ENCODE assay signal across 8 cellular contexts in genomic region chr9:37747271-37747753, GRCh38. TPM values are rescaled to one million over a fixed set of nuclear protein-coding genes. Genes with fewer than 3 reads are reported as not detected.
DNase-seq lines count a peak whose midpoint lies in the region; ATAC-seq and TF ChIP-seq lines count a peak whose summit lies in the region.

No MANE protein-coding gene starts in this region.

- no peaks in the 10 kb centered on the region for H3K9me3 ChIP-seq in WERI-Rb-1 (ENCODE audit: severe bottlenecking)

- no peaks in the 10 kb centered on the region for H3K27me3 ChIP-seq in WERI-Rb-1 (ENCODE audit: insufficient read depth, low read depth, severe bottlenecking)

- DNase-seq in DMS53 treated with DMSO at 0.1 percent for 48 hours (lab: John Stamatoyannopoulos, UW; ENCODE audit: unreplicated experiment) (peak; percentile 24), H4 (ENCODE audit: low spot score) (peak; percentile 75), NCI-H2029 (lab: John Stamatoyannopoulos, UW) (peak; percentile 20), WERI-Rb-1 (peak; percentile 71), caudate nucleus (lab: John Stamatoyannopoulos, UW) (peak in 45 of 61 donors; percentile 2 to 74 (median 24)), kidney tubule cell (ENCODE audit: low spot score) (peak; percentile 59)
- peak; percentile 18 to 59 (median 29) for DNase-seq in stimulated activated CD4-positive, alpha-beta T cell treated with anti-CD3 and anti-CD28 coated beads, TNF-alpha, amount 100 ng/mL, for 24 hours (ENCODE audit: low read depth in 3 of 3)

- H3K4me3 ChIP-seq in WERI-Rb-1 (ENCODE audit: low read depth, low read length): no peak overlapping the region

- H3K27ac ChIP-seq in WERI-Rb-1 (peak overlapping the region; percentile 21; the same call in 1 of the 2 replicates), caudate nucleus (ENCODE audit: low read depth, low read length) (no peak overlapping the region)

- peaks cover 15% of the 10 kb centered on the region for H3K36me3 ChIP-seq in WERI-Rb-1

- peak; percentile 88 for TF ChIP-seq CTCF in WERI-Rb-1 (IDR thresholded peaks at IDR 0.05; ENCODE audit: low read depth, low read length)

- no peak for ATAC-seq in HG02798 (IDR thresholded peaks at IDR 0.05; ENCODE audit: poor library complexity, unreplicated experiment)

RNA-seq across cellular contexts. Expression of gene TRMT10B, which starts 6.3 kb away (rescaled TPM):
- total RNA-seq in H4 (2014; rRNA removed; shearing (Covaris generic)): 1.3 and 1.5 TPM in 2 replicates

RNA-seq across cellular contexts. Expression of gene EXOSC3, which starts 37.6 kb away (rescaled TPM):
- 80.8 and 117 TPM in 2 replicates for total RNA-seq in H4 (2014; rRNA removed; shearing (Covaris generic))

RNA-seq across cellular contexts. Expression of gene DCAF10, which starts 53.3 kb away (rescaled TPM):
- 32.4 and 33.3 TPM in 2 replicates for total RNA-seq in H4 (2014; rRNA removed; shearing (Covaris generic))

Comparison
In these comparisons a context has a peak if more than half of its experiments do, and no peak if none do; other contexts are left out.
1. DNase-seq: peak in every context shown above with its lines; median percentile 75 in H4; 71 in WERI-Rb-1; 59 in kidney tubule cell; 29 in stimulated activated CD4-positive, alpha-beta T cell treated with anti-CD3 and anti-CD28 coated beads, TNF-alpha, amount 100 ng/mL, for 24 hours; 24 in DMS53 treated with DMSO at 0.1 percent for 48 hours; 24 in caudate nucleus; 20 in NCI-H2029.